8 cellular contexts compared by ENCODE assay signal in genomic region chr2:88628569-88628939, GRCh38. TPM values are rescaled to one million over a fixed set of nuclear protein-coding genes. Genes with fewer than 3 reads are reported as not detected.
DNase-seq lines count a peak whose midpoint lies in the region; ATAC-seq and TF ChIP-seq lines count a peak whose summit lies in the region.

No MANE protein-coding gene starts in this region.

- peaks cover 12% of the 10 kb centered on the region for H3K4me1 Mint-ChIP-seq in CD8-positive, alpha-beta T cell (ENCODE audit: low read depth)
- peaks cover 12% of the 10 kb centered on the region for H3K4me1 Mint-ChIP-seq in activated naive CD4-positive, alpha-beta T cell treated with anti-CD3 and anti-CD28 coated beads for 36 hours (ENCODE audit: low read depth)

- TF ChIP-seq CTCF in CD8-positive, alpha-beta T cell (IDR thresholded peaks at IDR 0.05), result no peak
- TF ChIP-seq CTCF in OCI-LY7 (conservative IDR thresholded peaks at IDR 0.05; ENCODE audit: low read length) (no peak), fibroblast of mammary gland (conservative IDR thresholded peaks at IDR 0.05; ENCODE audit: control insufficient read depth, insufficient read depth, low read depth, low read length) (no peak), psoas muscle (IDR thresholded peaks at IDR 0.05) (no peak)

- H3K36me3 ChIP-seq in CD8-positive, alpha-beta T cell (ENCODE audit: insufficient read depth, low read length), result no peaks in the 10 kb centered on the region
- H3K36me3 ChIP-seq in OCI-LY7 (ENCODE audit: insufficient read depth, low read length) (peaks cover 25% of the 10 kb centered on the region), psoas muscle (ENCODE audit: insufficient read depth in 1 of 2, low read depth in 1 of 2) (no peaks in the 10 kb centered on the region)

- intact Hi-C loops in CD8-positive, alpha-beta T cell (cut with DNase I, micrococcal nuclease), result loop anchor here (5.0 kb wide), 2 partner anchors 36 to 44 kb away; no protein-coding TSS in a partner anchor
- intact Hi-C loops in OCI-LY7 (cut with micrococcal nuclease; ENCODE audit: unreplicated experiment) (loop anchor here (5.0 kb wide), 1 partner anchor 139 kb away; no protein-coding TSS in a partner anchor), psoas muscle (cut with DNase I) (loop anchor here (1.0 to 5.0 kb wide), 3 partner anchors 31 to 39 kb away; no protein-coding TSS in a partner anchor)
- intact Hi-C loops in activated naive CD4-positive, alpha-beta T cell treated with anti-CD3 and anti-CD28 coated beads for 36 hours (cut with micrococcal nuclease), result loop anchor here (1.0 kb wide), 1 partner anchor 41 kb away; no protein-coding TSS in a partner anchor

- no peaks in the 10 kb centered on the region for H3K27me3 Mint-ChIP-seq in CD8-positive, alpha-beta T cell (ENCODE audit: low read depth)
- H3K27me3 Mint-ChIP-seq in activated naive CD4-positive, alpha-beta T cell treated with anti-CD3 and anti-CD28 coated beads for 36 hours (ENCODE audit: low read depth), result no peaks in the 10 kb centered on the region

- DNase-seq in CD8-positive, alpha-beta T cell, result no peak
- DNase-seq in OCI-LY7 (ENCODE audit: low spot score) (no peak), fibroblast of mammary gland (ENCODE audit: low read depth) (no peak), psoas muscle (no peak), EL (no peak), SIG-M5 (lab: John Stamatoyannopoulos, UW) (no peak)
- DNase-seq in activated naive CD4-positive, alpha-beta T cell treated with anti-CD3 and anti-CD28 coated beads for 36 hours, result no peak

- CTCF ChIA-PET in CD8-positive, alpha-beta T cell (lab: Charles Lee), result interaction anchor here (0.9 to 1.3 kb wide), 2 partner anchors 19 to 65 kb away, joined by 3 to 4 read pairs; no protein-coding TSS in a partner anchor
- CTCF ChIA-PET in OCI-LY7 (lab: Charles Lee; ENCODE audit: unreplicated experiment), result no interaction called here
- CTCF ChIA-PET in activated naive CD4-positive, alpha-beta T cell treated with anti-CD3 and anti-CD28 coated beads for 36 hours (lab: Charles Lee), result interaction anchor here (0.8 to 2.2 kb wide), 2 partner anchors 29 to 43 kb away, joined by 3 to 10 read pairs; no protein-coding TSS in a partner anchor

- H3K4me1 ChIP-seq in CD8-positive, alpha-beta T cell (ENCODE audit: insufficient read depth, low read length), result peaks cover 27% of the 10 kb centered on the region
- H3K4me1 ChIP-seq in OCI-LY7 (ENCODE audit: insufficient read depth, low read length, poor library complexity, severe bottlenecking), result peaks cover 38% of the 10 kb centered on the region
- peaks cover 27% of the 10 kb centered on the region for H3K4me1 ChIP-seq in psoas muscle

- H3K4me3 ChIP-seq in CD8-positive, alpha-beta T cell (ENCODE audit: low read depth, low read length), result peak overlapping the region; percentile 66
- H3K4me3 ChIP-seq in OCI-LY7 (ENCODE audit: low read depth, low read length, poor library complexity, severe bottlenecking) (peak overlapping the region; percentile 96), fibroblast of mammary gland (ENCODE audit: control insufficient read depth, low read depth, low read length) (peak overlapping the region; percentile 77), psoas muscle (peak overlapping the region; percentile 67)

- peaks cover 5% of the 10 kb centered on the region for H3K36me3 Mint-ChIP-seq in CD8-positive, alpha-beta T cell
- peaks cover 2% of the 10 kb centered on the region for H3K36me3 Mint-ChIP-seq in activated naive CD4-positive, alpha-beta T cell treated with anti-CD3 and anti-CD28 coated beads for 36 hours (ENCODE audit: low read depth)

- ATAC-seq in CD8-positive, alpha-beta T cell, result no peak
- ATAC-seq in psoas muscle, result no peak
- no peak for ATAC-seq in activated CD4-positive, CD25-positive, alpha-beta regulatory T cell treated with anti-CD3 and anti-CD28 coated beads, Interleukin-2, amount 50 U/mL, for 24 hours

- H3K4me2 ChIP-seq in OCI-LY7 (ENCODE audit: low read length), result peak overlapping the region; percentile 96

- H3K27me3 ChIP-seq in CD8-positive, alpha-beta T cell (ENCODE audit: insufficient read depth, low read length), result no peaks in the 10 kb centered on the region
- H3K27me3 ChIP-seq in psoas muscle (ENCODE audit: insufficient read depth in 3 of 3, low read length in 2 of 3), result no peaks in the 10 kb centered on the region

- H3K79me2 ChIP-seq in OCI-LY7 (ENCODE audit: insufficient read depth, low read depth, low read length), result peaks cover 47% of the 10 kb centered on the region

- H3K9me3 Mint-ChIP-seq in CD8-positive, alpha-beta T cell, result no peaks in the 10 kb centered on the region
- no peaks in the 10 kb centered on the region for H3K9me3 Mint-ChIP-seq in activated naive CD4-positive, alpha-beta T cell treated with anti-CD3 and anti-CD28 coated beads for 36 hours

- H3K27ac ChIP-seq in CD8-positive, alpha-beta T cell (ENCODE audit: low read depth, low read length), result peak overlapping the region; percentile 92
- peak overlapping the region; percentile 86 for H3K27ac ChIP-seq in OCI-LY7 (ENCODE audit: low read depth, low read length, poor library complexity, severe bottlenecking)
- peak overlapping the region; percentile 95 for H3K27ac ChIP-seq in psoas muscle

- no peaks in the 10 kb centered on the region for H3K9me3 ChIP-seq in CD8-positive, alpha-beta T cell (ENCODE audit: low read length)
- H3K9me3 ChIP-seq in OCI-LY7 (ENCODE audit: low read length) (no peaks in the 10 kb centered on the region), psoas muscle (no peaks in the 10 kb centered on the region)

- peak overlapping the region; percentile 42 for H3K27ac Mint-ChIP-seq in CD8-positive, alpha-beta T cell
- H3K27ac Mint-ChIP-seq in activated naive CD4-positive, alpha-beta T cell treated with anti-CD3 and anti-CD28 coated beads for 36 hours, result no peak overlapping the region

- H4K20me1 ChIP-seq in OCI-LY7 (ENCODE audit: insufficient read depth, low read length), result no peaks in the 10 kb centered on the region; the same call in 1 of the 2 replicates

- no TSS peak for BruUV-seq in OCI-LY7 (replicated peaks; lab: Mats Ljungman, UMichigan)

- POLR2A ChIA-PET in CD8-positive, alpha-beta T cell (lab: Charles Lee), result interaction anchor here (1.3 to 1.7 kb wide), 3 partner anchors 10 to 21 kb away, joined by 3 to 5 read pairs (median 4); no protein-coding TSS in a partner anchor
- POLR2A ChIA-PET in OCI-LY7 (lab: Charles Lee), result interaction anchor here (0.5 to 3.8 kb wide), 7 partner anchors 10 to 126 kb away, joined by 3 to 21 read pairs (median 4); no protein-coding TSS in a partner anchor

- 0 out of 2 replicates have a peak overlapping the region, but pooled peaks have one; percentile 37 for H2AFZ ChIP-seq in OCI-LY7 (ENCODE audit: low read length)

- no peak overlapping the region for H3K4me3 Mint-ChIP-seq in CD8-positive, alpha-beta T cell
- no peak overlapping the region for H3K4me3 Mint-ChIP-seq in activated naive CD4-positive, alpha-beta T cell treated with anti-CD3 and anti-CD28 coated beads for 36 hours

- H3K9me2 ChIP-seq in OCI-LY7 (ENCODE audit: insufficient read depth, low read length), result no peaks in the 10 kb centered on the region

- 87 to 88% (median 87%) methylated on average over 8 of the region's 8 CpGs for WGBS in psoas muscle, 3 donors

RNA-seq across cellular contexts. Expression of gene EIF2AK3, which starts 1.3 kb away (rescaled TPM):
- total RNA-seq in CD8-positive, alpha-beta T cell, result 10 to 100 TPM; 44.8 to 51.6 TPM
- total RNA-seq in OCI-LY7 (2014; rRNA removed; shearing (Covaris generic)), result 49.4 and 52.7 TPM in 2 replicates
- total RNA-seq in OCI-LY7 (2022) (64.5 and 73.4 TPM in 2 replicates), psoas muscle (1 to 10 TPM; 5.0 to 9.6 (median 8.0) TPM)
- polyA plus RNA-seq in psoas muscle, result 1 to 10 TPM; 2.1 to 7.7 (median 6.7) TPM
- 10 to 100 TPM; 10.0 to 13.7 TPM for total RNA-seq in activated naive CD4-positive, alpha-beta T cell treated with anti-CD3 and anti-CD28 coated beads for 36 hours
